Comparison of ENCODE assay signal across 10 cellular contexts in genomic region chr14:64891839-64892375, GRCh38. TPM values are rescaled to one million over a fixed set of nuclear protein-coding genes. Genes with fewer than 3 reads are reported as not detected.
DNase-seq lines count a peak whose midpoint lies in the region; ATAC-seq and TF ChIP-seq lines count a peak whose summit lies in the region.
"Had no signal": no experiment of that assay in that cellular context is flagged by ENCODE, and none has a peak within 500 bp of the region (broad histone marks: within the 10 kb centered on the region; RNA-seq: fewer than 3 reads in every experiment).

No MANE protein-coding gene starts in this region.

- H3K4me2 ChIP-seq in SU-DHL-6 (ENCODE audit: low read depth, low read length, poor library complexity, severe bottlenecking) = no peak overlapping the region

- no peaks in the 10 kb centered on the region for H3K9me3 ChIP-seq in SU-DHL-6 (ENCODE audit: insufficient read depth, low read length)
- H3K9me3 ChIP-seq: SJCRH30 had no signal

- TF ChIP-seq CTCF in BJ (IDR thresholded peaks at IDR 0.05; ENCODE audit: insufficient read depth, low read depth, low read length) (peak; percentile 50), GM10266 (IDR thresholded peaks at IDR 0.05; ENCODE audit: control insufficient read depth, insufficient read depth, low read depth, missing control alignments) (peak; percentile 70), SU-DHL-6 (IDR thresholded peaks at IDR 0.05; ENCODE audit: insufficient read depth, low read length, poor library complexity, severe bottlenecking) (peak; percentile 26), epithelial cell of proximal tubule (conservative IDR thresholded peaks at IDR 0.05; ENCODE audit: low read depth, low read length) (peak; percentile 66)

- no peak overlapping the region for H3K4me3 ChIP-seq in BJ (ENCODE audit: low read depth, low read length)
- H3K4me3 ChIP-seq in SU-DHL-6 (ENCODE audit: insufficient read depth, low read length, poor library complexity, severe bottlenecking) = no peak overlapping the region
- H3K4me3 ChIP-seq in epithelial cell of proximal tubule (ENCODE audit: low read depth, low read length) = no peak overlapping the region
- H3K4me3 ChIP-seq: SJCRH30 had no signal

- H3K9me2 ChIP-seq in SU-DHL-6 (replicated peaks; ENCODE audit: insufficient read depth, low read length) = no peaks in the 10 kb centered on the region

- no peaks in the 10 kb centered on the region for H3K36me3 ChIP-seq in BJ (ENCODE audit: control insufficient read depth, insufficient read depth, low read length)
- H3K36me3 ChIP-seq in SU-DHL-6 (ENCODE audit: low read length) = no peaks in the 10 kb centered on the region
- H3K36me3 ChIP-seq: SJCRH30 had no signal

- no peaks in the 10 kb centered on the region; the same call in 1 of the 2 replicates for H4K20me1 ChIP-seq in SU-DHL-6 (ENCODE audit: low read depth, low read length)

- no peak overlapping the region for H3K27ac Mint-ChIP-seq in natural killer cell treated with Interleukin-12 subunit alpha and Interleukin-12 subunit beta and Interleukin-15 and Interleukin-18, amount 100 ng/mL, for 72 hours

- peaks cover 10 to 24% of the 10 kb centered on the region in 2 donors for H3K27me3 Mint-ChIP-seq in natural killer cell treated with Interleukin-12 subunit alpha and Interleukin-12 subunit beta and Interleukin-15 and Interleukin-18, amount 100 ng/mL, for 72 hours

- H3K36me3 Mint-ChIP-seq in natural killer cell treated with Interleukin-12 subunit alpha and Interleukin-12 subunit beta and Interleukin-15 and Interleukin-18, amount 100 ng/mL, for 72 hours = no peaks in the 10 kb centered on the region

- H3K27ac ChIP-seq in SU-DHL-6 (ENCODE audit: low read depth, low read length) = no peak overlapping the region
- H3K27ac ChIP-seq: SJCRH30 had no signal

- no peak overlapping the region for H2AFZ ChIP-seq in SU-DHL-6 (ENCODE audit: low read depth, low read length, severe bottlenecking)

- no peak for DNase-seq in BJ (ENCODE audit: low read depth)
- DNase-seq in GM10266 (ENCODE audit: extremely low spot score) = peak; percentile 66
- peak; percentile 67 for DNase-seq in NCI-H1105 treated with DMSO at 0.1 percent for 48 hours (lab: John Stamatoyannopoulos, UW)
- DNase-seq in epithelial cell of proximal tubule (ENCODE audit: low read depth) = peak; percentile 20
- DNase-seq in natural killer cell treated with Interleukin-12 subunit alpha and Interleukin-12 subunit beta and Interleukin-15 and Interleukin-18, amount 100 ng/mL, for 72 hours (ENCODE audit: low spot score) = no peak

- peaks cover 5% of the 10 kb centered on the region; the same call in 1 of the 2 replicates for H3K27me3 ChIP-seq in BJ (ENCODE audit: control insufficient read depth, insufficient read depth, low read length)
- H3K27me3 ChIP-seq in SU-DHL-6 (ENCODE audit: low read length) = no peaks in the 10 kb centered on the region
- H3K27me3 ChIP-seq: SJCRH30 had no signal

- POLR2A ChIA-PET in BJ (lab: Charles Lee) = interaction anchor here (0.5 kb wide), 1 partner anchor 11 kb away, joined by 5 read pairs; no protein-coding TSS in a partner anchor

- CTCF ChIA-PET in BJ (lab: Yijun Ruan, JAX) = interaction anchor here (0.7 to 8.2 kb wide), 47 partner anchors 8 to 550 kb away, joined by 3 to 131 read pairs (median 6); partner anchors contain the start of genes PLEKHG3 and SPTB

- H3K4me3 Mint-ChIP-seq in natural killer cell treated with Interleukin-12 subunit alpha and Interleukin-12 subunit beta and Interleukin-15 and Interleukin-18, amount 100 ng/mL, for 72 hours = no peak overlapping the region

- H3K4me1 Mint-ChIP-seq in natural killer cell treated with Interleukin-12 subunit alpha and Interleukin-12 subunit beta and Interleukin-15 and Interleukin-18, amount 100 ng/mL, for 72 hours (ENCODE audit: low read depth in 2 of 2) = no peaks in the 10 kb centered on the region

- ATAC-seq in natural killer cell treated with Interleukin-12 subunit alpha and Interleukin-12 subunit beta and Interleukin-15 and Interleukin-18, amount 100 ng/mL, for 72 hours = peak; percentile 53 to 71
- no peak for ATAC-seq in GM19463 (IDR thresholded peaks at IDR 0.05; ENCODE audit: unreplicated experiment)
- no peak for ATAC-seq in HG03045 (IDR thresholded peaks at IDR 0.05; ENCODE audit: unreplicated experiment)

- no peaks in the 10 kb centered on the region for H3K79me2 ChIP-seq in SU-DHL-6 (ENCODE audit: insufficient read depth, low read length)

- H3K9me3 Mint-ChIP-seq in natural killer cell treated with Interleukin-12 subunit alpha and Interleukin-12 subunit beta and Interleukin-15 and Interleukin-18, amount 100 ng/mL, for 72 hours = no peaks in the 10 kb centered on the region

- no peak overlapping the region for H3K9ac ChIP-seq in SU-DHL-6 (ENCODE audit: low read length)

- H3F3A ChIP-seq in SU-DHL-6 (ENCODE audit: insufficient read depth) = no peaks in the 10 kb centered on the region

RNA-seq across cellular contexts. Expression of gene SPTB, which starts 12.2 kb away (rescaled TPM):
- 0.01 and 0.02 TPM in 2 replicates for polyA plus RNA-seq in BJ (2011; rRNA removed)
- 0.05 TPM in 1 of 2 replicates, not detected in the other for polyA minus RNA-seq in BJ (2011; rRNA and poly(A)+ RNA removed)
- total RNA-seq in epithelial cell of proximal tubule = 0.36 and 1.8 TPM in 2 replicates
- under 1 TPM; 0.07 to 0.14 TPM for total RNA-seq in natural killer cell treated with Interleukin-12 subunit alpha and Interleukin-12 subunit beta and Interleukin-15 and Interleukin-18, amount 100 ng/mL, for 72 hours

RNA-seq across cellular contexts. Expression of gene CHURC1, which starts 22.3 kb away (rescaled TPM):
- 30.6 and 84.4 TPM in 2 replicates for polyA plus RNA-seq in BJ (2011; rRNA removed)
- polyA minus RNA-seq in BJ (2011; rRNA and poly(A)+ RNA removed) = 18.6 and 25.8 TPM in 2 replicates
- 35.2 and 92.7 TPM in 2 replicates for total RNA-seq in epithelial cell of proximal tubule
- 10 to 100 TPM; 27.8 to 38.6 TPM for total RNA-seq in natural killer cell treated with Interleukin-12 subunit alpha and Interleukin-12 subunit beta and Interleukin-15 and Interleukin-18, amount 100 ng/mL, for 72 hours

RNA-seq across cellular contexts. Expression of gene GPX2, which starts 50.6 kb away (rescaled TPM):
- 0.15 TPM in 1 of 2 replicates, not detected in the other for polyA plus RNA-seq in BJ (2011; rRNA removed)
- 0.21 TPM in 1 of 2 replicates, not detected in the other for polyA minus RNA-seq in BJ (2011; rRNA and poly(A)+ RNA removed)
- not detected in 2 replicates for total RNA-seq in epithelial cell of proximal tubule
- not detected for total RNA-seq in natural killer cell treated with Interleukin-12 subunit alpha and Interleukin-12 subunit beta and Interleukin-15 and Interleukin-18, amount 100 ng/mL, for 72 hours
- total RNA-seq: SJCRH30, skeletal muscle tissue had no signal

Comparison
In these comparisons a context has a peak if more than half of its experiments do, and no peak if none do; other contexts are left out.
1. DNase-seq: peak in GM10266 (single experiment), NCI-H1105 treated with DMSO at 0.1 percent for 48 hours (single experiment) and epithelial cell of proximal tubule (single experiment); none in BJ (single experiment) and natural killer cell treated with Interleukin-12 subunit alpha and Interleukin-12 subunit beta and Interleukin-15 and Interleukin-18, amount 100 ng/mL, for 72 hours (single experiment).
2. ATAC-seq: peak in natural killer cell treated with Interleukin-12 subunit alpha and Interleukin-12 subunit beta and Interleukin-15 and Interleukin-18, amount 100 ng/mL, for 72 hours (2 of 2); none in GM19463 (single experiment) and HG03045 (single experiment).
3. Peak in every context shown above with its lines, with median percentiles within 50 percentile points of each other: CTCF ChIP-seq.